In genomic region chr4:39947963-39948362, GRCh38 we compare ENCODE assay signal across 17 cellular contexts. TPM values are rescaled to one million over a fixed set of nuclear protein-coding genes. Genes with fewer than 3 reads are reported as not detected.
DNase-seq lines count a peak whose midpoint lies in the region; ATAC-seq and TF ChIP-seq lines count a peak whose summit lies in the region.
"Had no signal": no experiment of that assay in that cellular context is flagged by ENCODE, and none has a peak within 500 bp of the region (broad histone marks: within the 10 kb centered on the region; RNA-seq: fewer than 3 reads in every experiment).

No MANE protein-coding gene starts in this region.

- CTCF ChIA-PET in activated B cell treated with CpG ODN at 0.5 μM for 24 hours (lab: Charles Lee): no interaction called here

- DNase-seq in activated B cell treated with CpG ODN at 0.5 μM for 24 hours: no peak
- no peak for DNase-seq in mesothelial cell of epicardium (ENCODE audit: low spot score in 2 of 2, unreplicated experiment in 2 of 2)
- no peak for DNase-seq in NCI-H82 (lab: John Stamatoyannopoulos, UW)
- no peak for DNase-seq in germinal center (ENCODE audit: low spot score)
- DNase-seq: Caco-2; DMS153; NCI-H1417 treated with DMSO at 0.1 percent for 48 hours; NCI-H2029; NCI-H2171; NCI-H446; NCI-H69; NK-92 treated with Interleukin-12 subunit alpha and Interleukin-12 subunit beta, amount 100 ng/mL, for 24 hours had no signal

- H3K9me3 Mint-ChIP-seq in activated B cell treated with CpG ODN at 0.5 μM for 24 hours (no peaks in the 10 kb centered on the region), mesothelial cell of epicardium (no peaks in the 10 kb centered on the region)

- peak overlapping the region; percentile 25; the same call in 1 of the 2 replicates for H3K27ac ChIP-seq in 22Rv1
- peak overlapping the region; percentile 23 for H3K27ac ChIP-seq in HUES48 (ENCODE audit: low read depth, low read length)

- peaks cover 61% of the 10 kb centered on the region for H3K4me1 Mint-ChIP-seq in activated B cell treated with CpG ODN at 0.5 μM for 24 hours
- peaks cover 5% of the 10 kb centered on the region for H3K4me1 Mint-ChIP-seq in mesothelial cell of epicardium

- H3K27ac Mint-ChIP-seq in activated B cell treated with CpG ODN at 0.5 μM for 24 hours (peak overlapping the region; percentile 93), mesothelial cell of epicardium (peak overlapping the region; percentile 16)

- no peaks in the 10 kb centered on the region for H3K9me3 ChIP-seq in HUES48 (ENCODE audit: control insufficient read depth, insufficient read depth, low read length)
- H3K9me3 ChIP-seq: Caco-2 had no signal

- no peaks in the 10 kb centered on the region for H3K27me3 ChIP-seq in HUES48 (ENCODE audit: control insufficient read depth, insufficient read depth, low read length)

- ATAC-seq in activated B cell treated with CpG ODN at 0.5 μM for 24 hours (ENCODE audit: low read depth): no peak
- no peak for ATAC-seq in HG03521 (IDR thresholded peaks at IDR 0.05; ENCODE audit: unreplicated experiment)
- ATAC-seq: Panc1, Right ventricle myocardium inferior had no signal

- POLR2A ChIA-PET in activated B cell treated with CpG ODN at 0.5 μM for 24 hours (lab: Charles Lee): interaction anchor here (0.6 to 0.7 kb wide), 2 partner anchors 10 to 479 kb away, joined by 3 to 8 read pairs; no protein-coding TSS in a partner anchor

- peaks cover 11% of the 10 kb centered on the region for H3K4me1 ChIP-seq in HUES48 (ENCODE audit: control insufficient read depth, insufficient read depth, low read length)

- H3K9ac ChIP-seq in HUES48 (ENCODE audit: low read depth, low read length): no peak overlapping the region

- peaks cover 8% of the 10 kb centered on the region for H3K36me3 Mint-ChIP-seq in activated B cell treated with CpG ODN at 0.5 μM for 24 hours (ENCODE audit: low read depth)
- H3K36me3 Mint-ChIP-seq in mesothelial cell of epicardium: peaks cover 3% of the 10 kb centered on the region

- TF ChIP-seq CTCF in 22Rv1 (IDR thresholded peaks at IDR 0.05): no peak
- TF ChIP-seq CTCF in activated B cell treated with CpG ODN at 0.5 μM for 24 hours (IDR thresholded peaks at IDR 0.05): no peak
- TF ChIP-seq CTCF in mesothelial cell of epicardium (IDR thresholded peaks at IDR 0.05; ENCODE audit: unreplicated experiment): no peak

- H3K4me3 Mint-ChIP-seq in activated B cell treated with CpG ODN at 0.5 μM for 24 hours (no peak overlapping the region), mesothelial cell of epicardium (no peak overlapping the region)

- H3K36me3 ChIP-seq in HUES48 (ENCODE audit: control insufficient read depth, insufficient read depth, low read length): no peaks in the 10 kb centered on the region

- H3K27me3 Mint-ChIP-seq in activated B cell treated with CpG ODN at 0.5 μM for 24 hours (no peaks in the 10 kb centered on the region), mesothelial cell of epicardium (ENCODE audit: low read depth) (no peaks in the 10 kb centered on the region)

- intact Hi-C loops in activated B cell treated with CpG ODN at 0.5 μM for 24 hours (cut with micrococcal nuclease): loop anchor here (2.0 kb wide), 1 partner anchor 15 kb away; no protein-coding TSS in a partner anchor

- H3K4me3 ChIP-seq in HUES48 (ENCODE audit: low read depth, low read length): no peak overlapping the region

RNA-seq across cellular contexts. Expression of gene PDS5A, which starts 29.7 kb away (rescaled TPM):
- total RNA-seq in activated B cell treated with CpG ODN at 0.5 μM for 24 hours: 91.9 and 103 TPM in 2 replicates
- total RNA-seq in mesothelial cell of epicardium: 78.4 to 86.6 TPM (median 79.8 TPM) in 3 replicates
